In genomic region chr9:3509926-3510325, GRCh38 we compare ENCODE assay signal across 23 cellular contexts. TPM values are rescaled to one million over a fixed set of nuclear protein-coding genes. Genes with fewer than 3 reads are reported as not detected.
DNase-seq lines count a peak whose midpoint lies in the region; ATAC-seq and TF ChIP-seq lines count a peak whose summit lies in the region.
"Had no signal": no experiment of that assay in that cellular context is flagged by ENCODE, and none has a peak within 500 bp of the region (broad histone marks: within the 10 kb centered on the region; RNA-seq: fewer than 3 reads in every experiment).

No MANE protein-coding gene starts in this region.

- peaks cover 65% of the 10 kb centered on the region for H3K4me1 Mint-ChIP-seq in activated naive CD4-positive, alpha-beta T cell treated with anti-CD3 and anti-CD28 coated beads for 36 hours (ENCODE audit: low read depth)
- H3K4me1 Mint-ChIP-seq in brain: peaks cover 70% of the 10 kb centered on the region

- no peak overlapping the region for H3K4me3 Mint-ChIP-seq in activated naive CD4-positive, alpha-beta T cell treated with anti-CD3 and anti-CD28 coated beads for 36 hours
- H3K4me3 Mint-ChIP-seq in brain: peak overlapping the region in 2 of 5 experiments; percentile 33 to 41
- H3K4me3 Mint-ChIP-seq: activated T-helper 17 cell treated with anti-CD3 and anti-CD28 coated beads, Interleukin-2, amount 50 U/mL, for 72 hours; CD4-positive, alpha-beta T cell; T-helper 1 cell treated with Interleukin-12 subunit alpha and Interleukin-12 subunit beta and Interleukin-4 antibody, amounts not matched to agents 30 μg/mL and 1 μg/mL, for 36 hours had no signal

- intact Hi-C loops in activated naive CD4-positive, alpha-beta T cell treated with anti-CD3 and anti-CD28 coated beads for 36 hours (cut with micrococcal nuclease): loop anchor here (5.0 kb wide), 2 partner anchors 123 to 837 kb away; no protein-coding TSS in a partner anchor
- intact Hi-C loops in gastrocnemius medialis (cut with DNase I; ENCODE audit: low total_unique reads): no loop called here

- H3K36me3 Mint-ChIP-seq in activated naive CD4-positive, alpha-beta T cell treated with anti-CD3 and anti-CD28 coated beads for 36 hours (ENCODE audit: low read depth): no peaks in the 10 kb centered on the region
- peaks cover 0 to 6% of the 10 kb centered on the region in 2 donors for H3K36me3 Mint-ChIP-seq in activated naive CD4-positive, alpha-beta T cell treated with anti-CD3 and anti-CD28 coated beads, Interleukin-2, amount 50 U/mL, for 72 hours
- peaks cover 39% of the 10 kb centered on the region for H3K36me3 Mint-ChIP-seq in brain

- H3K4me1 ChIP-seq in gastrocnemius medialis: peaks cover 6 to 28% of the 10 kb centered on the region in 2 donors

- ATAC-seq in activated naive CD4-positive, alpha-beta T cell treated with anti-CD3 and anti-CD28 coated beads, Interleukin-2, amount 50 U/mL, for 72 hours: no peak
- no peak for ATAC-seq in gastrocnemius medialis
- no peak for ATAC-seq in HG03439 (IDR thresholded peaks at IDR 0.05; ENCODE audit: unreplicated experiment)
- no peak for ATAC-seq in HG02610 (IDR thresholded peaks at IDR 0.05; ENCODE audit: unreplicated experiment)
- ATAC-seq: activated T-helper 17 cell treated with anti-CD3 and anti-CD28 coated beads, Interleukin-2, amount 50 U/mL, for 72 hours had no signal

- H3K36me3 ChIP-seq in gastrocnemius medialis: no peaks in the 10 kb centered on the region
- H3K36me3 ChIP-seq: esophagus squamous epithelium, neutrophil had no signal

- TF ChIP-seq CTCF in brain (conservative IDR thresholded peaks at IDR 0.05): no peak
- TF ChIP-seq CTCF in gastrocnemius medialis (IDR thresholded peaks at IDR 0.05 in 4 of 5, conservative IDR thresholded peaks at IDR 0.05 in 1 of 5): no peak

- H3K9me3 ChIP-seq in gastrocnemius medialis: no peaks in the 10 kb centered on the region
- H3K9me3 ChIP-seq: esophagus squamous epithelium, neutrophil had no signal

- no peak overlapping the region for H3K4me3 ChIP-seq in gastrocnemius medialis
- H3K4me3 ChIP-seq: esophagus squamous epithelium had no signal

- TF ChIP-seq POLR2A in gastrocnemius medialis (IDR thresholded peaks at IDR 0.05): no peak

- H3K27ac ChIP-seq in gastrocnemius medialis: peak overlapping the region; percentile 32 to 76 (median 66)
- H3K27ac ChIP-seq: esophagus squamous epithelium, neutrophil had no signal

- no peaks in the 10 kb centered on the region for H3K9me3 Mint-ChIP-seq in activated naive CD4-positive, alpha-beta T cell treated with anti-CD3 and anti-CD28 coated beads for 36 hours
- H3K9me3 Mint-ChIP-seq in activated naive CD4-positive, alpha-beta T cell treated with anti-CD3 and anti-CD28 coated beads, Interleukin-2, amount 50 U/mL, for 72 hours: no peaks in the 10 kb centered on the region
- H3K9me3 Mint-ChIP-seq in brain: peaks cover 0 to 4% (median 0%) of the 10 kb centered on the region in 5 experiments
- H3K9me3 Mint-ChIP-seq: activated T-helper 17 cell treated with anti-CD3 and anti-CD28 coated beads, Interleukin-2, amount 50 U/mL, for 72 hours; CD4-positive, alpha-beta T cell; T-helper 1 cell treated with Interleukin-12 subunit alpha and Interleukin-12 subunit beta and Interleukin-4 antibody, amounts not matched to agents 30 μg/mL and 1 μg/mL, for 36 hours had no signal

- CTCF ChIA-PET in activated naive CD4-positive, alpha-beta T cell treated with anti-CD3 and anti-CD28 coated beads for 36 hours (lab: Charles Lee): no interaction called here

- no peak for DNase-seq in activated naive CD4-positive, alpha-beta T cell treated with anti-CD3 and anti-CD28 coated beads for 36 hours
- no peak for DNase-seq in activated naive CD4-positive, alpha-beta T cell treated with anti-CD3 and anti-CD28 coated beads, Interleukin-2, amount 50 U/mL, for 72 hours (ENCODE audit: low spot score in 2 of 2)
- peak; percentile 73 for DNase-seq in NCI-H69 (lab: John Stamatoyannopoulos, UW)
- no peak for DNase-seq in gastrocnemius medialis
- no peak for DNase-seq in activated T-cell treated with anti-CD3 and anti-CD28 coated beads, Interleukin-2, amount 50 U/mL, for 1 hour
- DNase-seq: ACHN; amniotic stem cell; CD4-positive, alpha-beta T cell; central memory CD4-positive, alpha-beta T cell; DND-41; effector CD8-positive, alpha-beta T cell; esophagus squamous epithelium; glutamatergic neuron; NCI-H1417; NCI-H2107; NCI-H510A; SIG-M5 had no signal

- in situ Hi-C loops in gastrocnemius medialis (cut with MboI; ENCODE audit: low sequenced_read_pairs in 4 of 4): no loop called here

- peak overlapping the region; percentile 72 for H3K27ac Mint-ChIP-seq in activated naive CD4-positive, alpha-beta T cell treated with anti-CD3 and anti-CD28 coated beads for 36 hours
- no peak overlapping the region for H3K27ac Mint-ChIP-seq in activated naive CD4-positive, alpha-beta T cell treated with anti-CD3 and anti-CD28 coated beads, Interleukin-2, amount 50 U/mL, for 72 hours
- H3K27ac Mint-ChIP-seq in brain: peak overlapping the region; percentile 39 to 95 (median 75)
- H3K27ac Mint-ChIP-seq: CD4-positive, alpha-beta T cell; T-helper 1 cell treated with Interleukin-12 subunit alpha and Interleukin-12 subunit beta and Interleukin-4 antibody, amounts not matched to agents 30 μg/mL and 1 μg/mL, for 36 hours had no signal

- no peaks in the 10 kb centered on the region for H3K27me3 ChIP-seq in gastrocnemius medialis
- H3K27me3 ChIP-seq: esophagus squamous epithelium, neutrophil had no signal

- no peaks in the 10 kb centered on the region for H3K27me3 Mint-ChIP-seq in activated naive CD4-positive, alpha-beta T cell treated with anti-CD3 and anti-CD28 coated beads for 36 hours (ENCODE audit: low read depth)
- H3K27me3 Mint-ChIP-seq in brain: no peaks in the 10 kb centered on the region
- H3K27me3 Mint-ChIP-seq: activated T-helper 17 cell treated with anti-CD3 and anti-CD28 coated beads, Interleukin-2, amount 50 U/mL, for 72 hours; CD4-positive, alpha-beta T cell had no signal

RNA-seq across cellular contexts. Expression of gene RFX3, which starts 15.9 kb away (rescaled TPM):
- total RNA-seq in activated naive CD4-positive, alpha-beta T cell treated with anti-CD3 and anti-CD28 coated beads for 36 hours: 10 to 100 TPM; 11.0 to 12.7 TPM
- 10 to 100 TPM in 1 of 2 donors, 1 to 10 TPM in 1; 10.0 to 14.2 TPM for total RNA-seq in activated naive CD4-positive, alpha-beta T cell treated with anti-CD3 and anti-CD28 coated beads, Interleukin-2, amount 50 U/mL, for 72 hours
- 8.2 TPM for polyA plus RNA-seq in brain (ENCODE audit: insufficient read depth, low read depth, low replicate concordance)
- total RNA-seq in gastrocnemius medialis: 10 to 100 TPM in 1 of 4 donors, 1 to 10 TPM in 3; 2.1 to 11.5 (median 7.3) TPM

Comparison
In these comparisons a context has a peak if more than half of its experiments do, and no peak if none do; other contexts are left out.
1. H3K27ac Mint-ChIP-seq: peak in activated naive CD4-positive, alpha-beta T cell treated with anti-CD3 and anti-CD28 coated beads for 36 hours (single experiment) and brain (5 of 5); none in activated naive CD4-positive, alpha-beta T cell treated with anti-CD3 and anti-CD28 coated beads, Interleukin-2, amount 50 U/mL, for 72 hours (0 of 2).